ENCODE assay signal across 1 cellular context in the genomic region with DNA sequence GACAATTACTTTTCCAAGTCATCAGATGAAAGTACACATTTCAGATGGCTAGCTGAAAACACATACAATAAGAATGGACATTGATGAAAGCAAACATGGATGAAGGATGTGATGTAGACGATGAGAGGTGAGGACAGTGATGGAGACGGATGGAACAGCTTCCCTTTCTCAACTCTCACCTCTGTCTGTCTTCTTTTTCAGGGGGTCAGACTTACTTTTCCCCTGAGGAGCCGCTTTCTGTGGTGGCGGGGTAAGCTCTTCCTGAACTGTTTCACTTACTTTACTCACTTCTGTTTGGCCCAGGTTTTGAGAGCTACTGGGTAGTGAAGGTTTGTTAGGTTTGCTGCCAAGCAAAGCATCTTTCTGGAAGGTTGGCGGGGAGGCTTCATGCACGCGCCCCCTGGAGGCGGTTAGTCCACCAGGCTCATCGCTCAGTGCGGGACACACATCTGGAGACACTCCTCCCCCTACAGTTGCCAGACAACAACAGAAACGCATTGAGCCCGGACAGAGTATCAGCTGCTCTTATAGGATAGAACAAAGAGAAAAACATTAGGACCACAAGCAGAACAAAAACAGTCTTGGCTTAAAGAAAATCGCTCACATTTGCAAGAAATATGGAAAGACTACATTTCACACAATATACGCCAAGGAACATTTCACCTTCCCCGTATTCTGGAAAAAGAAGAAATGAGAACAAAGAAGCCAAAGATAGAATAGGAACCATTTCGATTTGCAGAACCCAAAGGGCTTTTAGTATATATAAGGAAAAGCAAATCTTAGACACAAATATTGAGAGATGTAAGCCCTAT.
TF ChIP-seq lines count a peak whose summit lies in the region.

No MANE protein-coding gene starts in this region.

TF ChIP-seq in HepG2, 621 proteins besides CTCF, POLR2A, EP300 and RAD21 (continued from another document and continues in another):
- TF ChIP-seq, protein P1, sequence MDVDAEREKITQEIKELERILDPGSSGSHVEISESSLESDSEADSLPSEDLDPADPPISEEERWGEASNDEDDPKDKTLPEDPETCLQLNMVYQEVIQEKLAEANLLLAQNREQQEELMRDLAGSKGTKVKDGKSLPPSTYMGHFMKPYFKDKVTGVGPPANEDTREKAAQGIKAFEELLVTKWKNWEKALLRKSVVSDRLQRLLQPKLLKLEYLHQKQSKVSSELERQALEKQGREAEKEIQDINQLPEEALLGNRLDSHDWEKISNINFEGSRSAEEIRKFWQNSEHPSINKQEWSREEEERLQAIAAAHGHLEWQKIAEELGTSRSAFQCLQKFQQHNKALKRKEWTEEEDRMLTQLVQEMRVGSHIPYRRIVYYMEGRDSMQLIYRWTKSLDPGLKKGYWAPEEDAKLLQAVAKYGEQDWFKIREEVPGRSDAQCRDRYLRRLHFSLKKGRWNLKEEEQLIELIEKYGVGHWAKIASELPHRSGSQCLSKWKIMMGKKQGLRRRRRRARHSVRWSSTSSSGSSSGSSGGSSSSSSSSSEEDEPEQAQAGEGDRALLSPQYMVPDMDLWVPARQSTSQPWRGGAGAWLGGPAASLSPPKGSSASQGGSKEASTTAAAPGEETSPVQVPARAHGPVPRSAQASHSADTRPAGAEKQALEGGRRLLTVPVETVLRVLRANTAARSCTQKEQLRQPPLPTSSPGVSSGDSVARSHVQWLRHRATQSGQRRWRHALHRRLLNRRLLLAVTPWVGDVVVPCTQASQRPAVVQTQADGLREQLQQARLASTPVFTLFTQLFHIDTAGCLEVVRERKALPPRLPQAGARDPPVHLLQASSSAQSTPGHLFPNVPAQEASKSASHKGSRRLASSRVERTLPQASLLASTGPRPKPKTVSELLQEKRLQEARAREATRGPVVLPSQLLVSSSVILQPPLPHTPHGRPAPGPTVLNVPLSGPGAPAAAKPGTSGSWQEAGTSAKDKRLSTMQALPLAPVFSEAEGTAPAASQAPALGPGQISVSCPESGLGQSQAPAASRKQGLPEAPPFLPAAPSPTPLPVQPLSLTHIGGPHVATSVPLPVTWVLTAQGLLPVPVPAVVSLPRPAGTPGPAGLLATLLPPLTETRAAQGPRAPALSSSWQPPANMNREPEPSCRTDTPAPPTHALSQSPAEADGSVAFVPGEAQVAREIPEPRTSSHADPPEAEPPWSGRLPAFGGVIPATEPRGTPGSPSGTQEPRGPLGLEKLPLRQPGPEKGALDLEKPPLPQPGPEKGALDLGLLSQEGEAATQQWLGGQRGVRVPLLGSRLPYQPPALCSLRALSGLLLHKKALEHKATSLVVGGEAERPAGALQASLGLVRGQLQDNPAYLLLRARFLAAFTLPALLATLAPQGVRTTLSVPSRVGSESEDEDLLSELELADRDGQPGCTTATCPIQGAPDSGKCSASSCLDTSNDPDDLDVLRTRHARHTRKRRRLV (CRISPR knock-in tag; IDR thresholded peaks at IDR 0.05) = no peak
- TF ChIP-seq ZNF263 (CRISPR knock-in tag; IDR thresholded peaks at IDR 0.05) = peak; percentile 32; the same call in 1 of the 2 replicates
- no peak for TF ChIP-seq ZNF598 (CRISPR knock-in tag; IDR thresholded peaks at IDR 0.05; ENCODE audit: borderline replicate concordance)
- TF ChIP-seq SMAD3 (CRISPR knock-in tag; IDR thresholded peaks at IDR 0.05) = 0 out of 2 replicates have a peak, but pooled peaks have one; percentile 34
- no peak for TF ChIP-seq ZNF550 (CRISPR knock-in tag; IDR thresholded peaks at IDR 0.05; ENCODE audit: borderline replicate concordance)
- TF ChIP-seq CEBPG (CRISPR knock-in tag; IDR thresholded peaks at IDR 0.05) = peak; percentile 25; the same call in 1 of the 2 replicates
- no peak for TF ChIP-seq ZNF672 (CRISPR knock-in tag; IDR thresholded peaks at IDR 0.05)
- TF ChIP-seq, protein P2, sequence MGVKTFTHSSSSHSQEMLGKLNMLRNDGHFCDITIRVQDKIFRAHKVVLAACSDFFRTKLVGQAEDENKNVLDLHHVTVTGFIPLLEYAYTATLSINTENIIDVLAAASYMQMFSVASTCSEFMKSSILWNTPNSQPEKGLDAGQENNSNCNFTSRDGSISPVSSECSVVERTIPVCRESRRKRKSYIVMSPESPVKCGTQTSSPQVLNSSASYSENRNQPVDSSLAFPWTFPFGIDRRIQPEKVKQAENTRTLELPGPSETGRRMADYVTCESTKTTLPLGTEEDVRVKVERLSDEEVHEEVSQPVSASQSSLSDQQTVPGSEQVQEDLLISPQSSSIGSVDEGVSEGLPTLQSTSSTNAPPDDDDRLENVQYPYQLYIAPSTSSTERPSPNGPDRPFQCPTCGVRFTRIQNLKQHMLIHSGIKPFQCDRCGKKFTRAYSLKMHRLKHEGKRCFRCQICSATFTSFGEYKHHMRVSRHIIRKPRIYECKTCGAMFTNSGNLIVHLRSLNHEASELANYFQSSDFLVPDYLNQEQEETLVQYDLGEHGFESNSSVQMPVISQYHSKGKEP (CRISPR knock-in tag; IDR thresholded peaks at IDR 0.05) = no peak
- TF ChIP-seq, protein P3, sequence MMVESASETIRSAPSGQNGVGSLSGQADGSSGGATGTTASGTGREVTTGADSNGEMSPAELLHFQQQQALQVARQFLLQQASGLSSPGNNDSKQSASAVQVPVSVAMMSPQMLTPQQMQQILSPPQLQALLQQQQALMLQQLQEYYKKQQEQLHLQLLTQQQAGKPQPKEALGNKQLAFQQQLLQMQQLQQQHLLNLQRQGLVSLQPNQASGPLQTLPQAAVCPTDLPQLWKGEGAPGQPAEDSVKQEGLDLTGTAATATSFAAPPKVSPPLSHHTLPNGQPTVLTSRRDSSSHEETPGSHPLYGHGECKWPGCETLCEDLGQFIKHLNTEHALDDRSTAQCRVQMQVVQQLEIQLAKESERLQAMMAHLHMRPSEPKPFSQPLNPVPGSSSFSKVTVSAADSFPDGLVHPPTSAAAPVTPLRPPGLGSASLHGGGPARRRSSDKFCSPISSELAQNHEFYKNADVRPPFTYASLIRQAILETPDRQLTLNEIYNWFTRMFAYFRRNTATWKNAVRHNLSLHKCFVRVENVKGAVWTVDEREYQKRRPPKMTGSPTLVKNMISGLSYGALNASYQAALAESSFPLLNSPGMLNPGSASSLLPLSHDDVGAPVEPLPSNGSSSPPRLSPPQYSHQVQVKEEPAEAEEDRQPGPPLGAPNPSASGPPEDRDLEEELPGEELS (CRISPR knock-in tag; IDR thresholded peaks at IDR 0.05) = peak; percentile 35; the same call in 1 of the 2 replicates
- TF ChIP-seq ZNF570 (CRISPR knock-in tag; IDR thresholded peaks at IDR 0.05; ENCODE audit: borderline replicate concordance) = no peak
- TF ChIP-seq, protein P4, sequence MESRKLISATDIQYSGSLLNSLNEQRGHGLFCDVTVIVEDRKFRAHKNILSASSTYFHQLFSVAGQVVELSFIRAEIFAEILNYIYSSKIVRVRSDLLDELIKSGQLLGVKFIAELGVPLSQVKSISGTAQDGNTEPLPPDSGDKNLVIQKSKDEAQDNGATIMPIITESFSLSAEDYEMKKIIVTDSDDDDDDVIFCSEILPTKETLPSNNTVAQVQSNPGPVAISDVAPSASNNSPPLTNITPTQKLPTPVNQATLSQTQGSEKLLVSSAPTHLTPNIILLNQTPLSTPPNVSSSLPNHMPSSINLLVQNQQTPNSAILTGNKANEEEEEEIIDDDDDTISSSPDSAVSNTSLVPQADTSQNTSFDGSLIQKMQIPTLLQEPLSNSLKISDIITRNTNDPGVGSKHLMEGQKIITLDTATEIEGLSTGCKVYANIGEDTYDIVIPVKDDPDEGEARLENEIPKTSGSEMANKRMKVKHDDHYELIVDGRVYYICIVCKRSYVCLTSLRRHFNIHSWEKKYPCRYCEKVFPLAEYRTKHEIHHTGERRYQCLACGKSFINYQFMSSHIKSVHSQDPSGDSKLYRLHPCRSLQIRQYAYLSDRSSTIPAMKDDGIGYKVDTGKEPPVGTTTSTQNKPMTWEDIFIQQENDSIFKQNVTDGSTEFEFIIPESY (CRISPR knock-in tag; IDR thresholded peaks at IDR 0.05) = peak; percentile 72
- TF ChIP-seq, protein P5, sequence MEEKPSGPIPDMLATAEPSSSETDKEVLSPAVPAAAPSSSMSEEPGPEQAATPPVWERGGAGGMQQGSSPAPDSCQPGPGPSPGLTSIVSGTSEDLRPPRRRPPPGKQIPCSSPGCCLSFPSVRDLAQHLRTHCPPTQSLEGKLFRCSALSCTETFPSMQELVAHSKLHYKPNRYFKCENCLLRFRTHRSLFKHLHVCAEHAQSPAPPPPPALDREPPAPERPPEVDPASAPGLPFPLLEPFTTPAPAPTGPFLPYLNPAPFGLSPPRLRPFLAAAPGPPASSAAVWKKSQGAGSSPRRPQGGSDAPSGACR (CRISPR knock-in tag; IDR thresholded peaks at IDR 0.05) = no peak; the same call in 1 of the 2 replicates
- TF ChIP-seq, protein P6, sequence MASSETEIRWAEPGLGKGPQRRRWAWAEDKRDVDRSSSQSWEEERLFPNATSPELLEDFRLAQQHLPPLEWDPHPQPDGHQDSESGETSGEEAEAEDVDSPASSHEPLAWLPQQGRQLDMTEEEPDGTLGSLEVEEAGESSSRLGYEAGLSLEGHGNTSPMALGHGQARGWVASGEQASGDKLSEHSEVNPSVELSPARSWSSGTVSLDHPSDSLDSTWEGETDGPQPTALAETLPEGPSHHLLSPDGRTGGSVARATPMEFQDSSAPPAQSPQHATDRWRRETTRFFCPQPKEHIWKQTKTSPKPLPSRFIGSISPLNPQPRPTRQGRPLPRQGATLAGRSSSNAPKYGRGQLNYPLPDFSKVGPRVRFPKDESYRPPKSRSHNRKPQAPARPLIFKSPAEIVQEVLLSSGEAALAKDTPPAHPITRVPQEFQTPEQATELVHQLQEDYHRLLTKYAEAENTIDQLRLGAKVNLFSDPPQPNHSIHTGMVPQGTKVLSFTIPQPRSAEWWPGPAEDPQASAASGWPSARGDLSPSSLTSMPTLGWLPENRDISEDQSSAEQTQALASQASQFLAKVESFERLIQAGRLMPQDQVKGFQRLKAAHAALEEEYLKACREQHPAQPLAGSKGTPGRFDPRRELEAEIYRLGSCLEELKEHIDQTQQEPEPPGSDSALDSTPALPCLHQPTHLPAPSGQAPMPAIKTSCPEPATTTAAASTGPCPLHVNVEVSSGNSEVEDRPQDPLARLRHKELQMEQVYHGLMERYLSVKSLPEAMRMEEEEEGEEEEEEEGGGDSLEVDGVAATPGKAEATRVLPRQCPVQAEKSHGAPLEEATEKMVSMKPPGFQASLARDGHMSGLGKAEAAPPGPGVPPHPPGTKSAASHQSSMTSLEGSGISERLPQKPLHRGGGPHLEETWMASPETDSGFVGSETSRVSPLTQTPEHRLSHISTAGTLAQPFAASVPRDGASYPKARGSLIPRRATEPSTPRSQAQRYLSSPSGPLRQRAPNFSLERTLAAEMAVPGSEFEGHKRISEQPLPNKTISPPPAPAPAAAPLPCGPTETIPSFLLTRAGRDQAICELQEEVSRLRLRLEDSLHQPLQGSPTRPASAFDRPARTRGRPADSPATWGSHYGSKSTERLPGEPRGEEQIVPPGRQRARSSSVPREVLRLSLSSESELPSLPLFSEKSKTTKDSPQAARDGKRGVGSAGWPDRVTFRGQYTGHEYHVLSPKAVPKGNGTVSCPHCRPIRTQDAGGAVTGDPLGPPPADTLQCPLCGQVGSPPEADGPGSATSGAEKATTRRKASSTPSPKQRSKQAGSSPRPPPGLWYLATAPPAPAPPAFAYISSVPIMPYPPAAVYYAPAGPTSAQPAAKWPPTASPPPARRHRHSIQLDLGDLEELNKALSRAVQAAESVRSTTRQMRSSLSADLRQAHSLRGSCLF (CRISPR knock-in tag; IDR thresholded peaks at IDR 0.05; ENCODE audit: borderline replicate concordance) = no peak
- no peak for TF ChIP-seq EZH2 (conservative IDR thresholded peaks at IDR 0.05; ENCODE audit: low read depth, low read length)
- no peak for TF ChIP-seq CEBPB (IDR thresholded peaks at IDR 0.05; ENCODE audit: borderline replicate concordance, low read depth, low read length)
- no peak for TF ChIP-seq SIN3A (IDR thresholded peaks at IDR 0.05; ENCODE audit: borderline replicate concordance, low read depth, low read length)
- TF ChIP-seq TGIF2 (CRISPR knock-in tag; IDR thresholded peaks at IDR 0.05) = no peak
- TF ChIP-seq, protein P7, sequence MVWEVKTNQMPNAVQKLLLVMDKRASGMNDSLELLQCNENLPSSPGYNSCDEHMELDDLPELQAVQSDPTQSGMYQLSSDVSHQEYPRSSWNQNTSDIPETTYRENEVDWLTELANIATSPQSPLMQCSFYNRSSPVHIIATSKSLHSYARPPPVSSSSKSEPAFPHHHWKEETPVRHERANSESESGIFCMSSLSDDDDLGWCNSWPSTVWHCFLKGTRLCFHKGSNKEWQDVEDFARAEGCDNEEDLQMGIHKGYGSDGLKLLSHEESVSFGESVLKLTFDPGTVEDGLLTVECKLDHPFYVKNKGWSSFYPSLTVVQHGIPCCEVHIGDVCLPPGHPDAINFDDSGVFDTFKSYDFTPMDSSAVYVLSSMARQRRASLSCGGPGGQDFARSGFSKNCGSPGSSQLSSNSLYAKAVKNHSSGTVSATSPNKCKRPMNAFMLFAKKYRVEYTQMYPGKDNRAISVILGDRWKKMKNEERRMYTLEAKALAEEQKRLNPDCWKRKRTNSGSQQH (CRISPR knock-in tag; IDR thresholded peaks at IDR 0.05; ENCODE audit: low read depth) = no peak
- peak; percentile 41; the same call in 1 of the 2 replicates for TF ChIP-seq SOX5 (CRISPR knock-in tag; IDR thresholded peaks at IDR 0.05; ENCODE audit: borderline replicate concordance)
- peak; percentile 16; the same call in 1 of the 2 replicates for TF ChIP-seq ELF1 (CRISPR knock-in tag; IDR thresholded peaks at IDR 0.05)
- TF ChIP-seq, protein P8, sequence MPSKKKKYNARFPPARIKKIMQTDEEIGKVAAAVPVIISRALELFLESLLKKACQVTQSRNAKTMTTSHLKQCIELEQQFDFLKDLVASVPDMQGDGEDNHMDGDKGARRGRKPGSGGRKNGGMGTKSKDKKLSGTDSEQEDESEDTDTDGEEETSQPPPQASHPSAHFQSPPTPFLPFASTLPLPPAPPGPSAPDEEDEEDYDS (CRISPR knock-in tag; IDR thresholded peaks at IDR 0.05) = no peak; the same call in 1 of the 2 replicates
- TF ChIP-seq, protein P9, sequence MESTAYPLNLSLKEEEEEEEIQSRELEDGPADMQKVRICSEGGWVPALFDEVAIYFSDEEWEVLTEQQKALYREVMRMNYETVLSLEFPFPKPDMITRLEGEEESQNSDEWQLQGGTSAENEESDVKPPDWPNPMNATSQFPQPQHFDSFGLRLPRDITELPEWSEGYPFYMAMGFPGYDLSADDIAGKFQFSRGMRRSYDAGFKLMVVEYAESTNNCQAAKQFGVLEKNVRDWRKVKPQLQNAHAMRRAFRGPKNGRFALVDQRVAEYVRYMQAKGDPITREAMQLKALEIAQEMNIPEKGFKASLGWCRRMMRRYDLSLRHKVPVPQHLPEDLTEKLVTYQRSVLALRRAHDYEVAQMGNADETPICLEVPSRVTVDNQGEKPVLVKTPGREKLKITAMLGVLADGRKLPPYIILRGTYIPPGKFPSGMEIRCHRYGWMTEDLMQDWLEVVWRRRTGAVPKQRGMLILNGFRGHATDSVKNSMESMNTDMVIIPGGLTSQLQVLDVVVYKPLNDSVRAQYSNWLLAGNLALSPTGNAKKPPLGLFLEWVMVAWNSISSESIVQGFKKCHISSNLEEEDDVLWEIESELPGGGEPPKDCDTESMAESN (CRISPR knock-in tag; conservative IDR thresholded peaks at IDR 0.05) = no peak; the same call in 1 of the 2 replicates
- peak; percentile 37; the same call in 1 of the 2 replicates for TF ChIP-seq ZBTB20 (CRISPR knock-in tag; IDR thresholded peaks at IDR 0.05; ENCODE audit: borderline replicate concordance, low read depth)
- no peak for TF ChIP-seq SYNCRIP (IDR thresholded peaks at IDR 0.05; ENCODE audit: insufficient read depth, low read depth, low read length)
- 0 out of 2 replicates have a peak, but pooled peaks have one; percentile 26 for TF ChIP-seq THAP11 (CRISPR knock-in tag; IDR thresholded peaks at IDR 0.05)
- TF ChIP-seq ZNF746 (CRISPR knock-in tag; IDR thresholded peaks at IDR 0.05) = no peak
- no peak for TF ChIP-seq CCDC6 (CRISPR knock-in tag; IDR thresholded peaks at IDR 0.05)
- no peak for TF ChIP-seq TBX3 (IDR thresholded peaks at IDR 0.05; ENCODE audit: borderline replicate concordance)
- no peak for TF ChIP-seq NR2F1 (CRISPR knock-in tag; IDR thresholded peaks at IDR 0.05)
